ENCODE assay signal across 8 cellular contexts in the genomic region with DNA sequence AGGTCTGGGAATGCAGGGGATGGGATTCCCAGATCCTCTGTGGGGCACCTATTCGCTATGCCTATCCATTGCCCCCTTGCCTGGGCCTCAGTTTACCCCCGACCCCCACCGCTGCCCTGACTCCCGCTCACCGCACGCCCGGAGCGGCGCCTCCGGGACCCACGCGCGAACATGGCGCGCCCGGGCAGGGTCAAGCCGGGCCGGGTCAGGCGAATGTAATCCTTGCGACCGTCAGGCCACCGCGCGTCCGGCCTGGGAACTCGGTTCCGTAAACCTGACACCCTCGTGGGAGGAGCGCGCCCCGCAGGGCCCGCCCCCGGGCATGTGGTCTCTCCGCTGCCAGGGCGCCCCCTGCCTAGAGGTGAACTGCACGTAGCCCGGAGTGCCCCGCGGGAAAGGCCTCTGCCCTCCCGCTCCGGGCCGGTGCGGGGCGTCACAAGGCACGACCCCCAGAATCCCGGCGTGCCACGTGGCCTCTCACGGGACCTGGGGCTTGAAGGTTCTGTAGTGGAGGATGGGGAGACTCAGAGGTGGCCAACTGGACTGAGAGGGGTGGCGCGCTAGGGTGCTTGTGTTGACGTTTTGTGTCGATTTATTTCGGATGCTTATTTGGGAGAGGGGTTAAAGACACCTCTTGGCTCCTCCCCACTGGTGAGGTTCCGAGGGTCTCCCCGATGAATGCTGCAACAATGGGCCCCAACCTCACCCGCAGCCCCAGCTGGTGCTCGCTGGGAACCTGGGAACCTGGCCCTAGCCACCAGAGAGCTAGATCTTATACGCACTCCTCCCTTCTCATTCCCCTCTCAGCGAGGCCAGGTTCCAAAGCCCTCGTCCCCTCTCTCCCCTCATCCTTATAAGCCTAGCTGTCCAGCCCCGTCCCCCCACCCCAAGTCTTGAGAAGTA. TPM values are rescaled to one million over a fixed set of nuclear protein-coding genes. Genes with fewer than 3 reads are reported as not detected.
DNase-seq lines count a peak whose midpoint lies in the region; ATAC-seq and TF ChIP-seq lines count a peak whose summit lies in the region.

Gene PRICKLE3 (minus strand): TSS at position 249 of the 903 bp plus-strand sequence. CDS start 76 bp downstream, at position 173.

- H3K27ac ChIP-seq in SJCRH30 (peak within 1 kb of the TSS; percentile 17; the same call in 1 of the 2 replicates), psoas muscle (peak within 1 kb of the TSS; percentile 79)

- H3K9me3 ChIP-seq in SJCRH30 (replicated peaks) (no peaks in the 10 kb centered on the region), psoas muscle (no peaks in the 10 kb centered on the region)

- no peak for TF ChIP-seq EP300 in Ishikawa (IDR thresholded peaks at IDR 0.05; ENCODE audit: borderline replicate concordance)

- H3K9me3 Mint-ChIP-seq in activated naive CD4-positive, alpha-beta T cell treated with anti-CD3 and anti-CD28 coated beads, Interleukin-2, amount 50 U/mL, for 72 hours = no peaks in the 10 kb centered on the region

- DNase-seq in SIG-M5 treated with dmso at 0.1 percent for 504 hours (lab: John Stamatoyannopoulos, UW; ENCODE audit: unreplicated experiment) (peak; percentile 60), SIG-M5 (lab: John Stamatoyannopoulos, UW) (no peak), SJCRH30 (peak; percentile 65 to 70), cardiac septum (ENCODE audit: low spot score) (peak; percentile 90), psoas muscle (peak; percentile 86 to 91)
- peak; percentile 75 to 80 for DNase-seq in activated naive CD4-positive, alpha-beta T cell treated with anti-CD3 and anti-CD28 coated beads, Interleukin-2, amount 50 U/mL, for 72 hours (ENCODE audit: low spot score in 2 of 2)

- no peaks in the 10 kb centered on the region for H3K27me3 ChIP-seq in SJCRH30
- H3K27me3 ChIP-seq in psoas muscle (ENCODE audit: insufficient read depth in 3 of 3, low read length in 2 of 3) = no peaks in the 10 kb centered on the region

- WGBS in psoas muscle, 3 donors = 2 to 45% (median 9%) methylated on average over 36 to 62 of the region's 62 CpGs

- peak within 1 kb of the TSS; percentile 82 to 89 for H3K27ac Mint-ChIP-seq in activated naive CD4-positive, alpha-beta T cell treated with anti-CD3 and anti-CD28 coated beads, Interleukin-2, amount 50 U/mL, for 72 hours

- TF ChIP-seq RAD21 in Ishikawa (IDR thresholded peaks at IDR 0.05; ENCODE audit: low read depth) = peak; percentile 8; the same call in 1 of the 2 replicates

- ATAC-seq in activated naive CD4-positive, alpha-beta T cell treated with anti-CD3 and anti-CD28 coated beads, Interleukin-2, amount 50 U/mL, for 72 hours = peak; percentile 17 to 39
- ATAC-seq in psoas muscle (peak; percentile 57 to 68 (median 64)), GM18511 (IDR thresholded peaks at IDR 0.05; ENCODE audit: unreplicated experiment) (no peak)

- H3K36me3 ChIP-seq in SJCRH30 (no peaks in the 10 kb centered on the region), psoas muscle (ENCODE audit: insufficient read depth in 1 of 2, low read depth in 1 of 2) (peaks cover 3 to 14% of the 10 kb centered on the region in 2 donors)

- peak; percentile 33 for TF ChIP-seq CTCF in psoas muscle (IDR thresholded peaks at IDR 0.05)

- H3K4me3 ChIP-seq in SJCRH30 (peak within 1 kb of the TSS; percentile 65), psoas muscle (peak within 1 kb of the TSS; percentile 66)

- intact Hi-C loops in cardiac septum (cut with DNase I) (no loop called here), psoas muscle (cut with DNase I) (no loop called here)

- H3K4me1 ChIP-seq in SJCRH30 (no peaks in the 10 kb centered on the region), psoas muscle (peaks cover 5% of the 10 kb centered on the region)

- H3K36me3 Mint-ChIP-seq in activated naive CD4-positive, alpha-beta T cell treated with anti-CD3 and anti-CD28 coated beads, Interleukin-2, amount 50 U/mL, for 72 hours = peaks cover 0 to 10% of the 10 kb centered on the region in 2 donors

TF ChIP-seq in Ishikawa, 13 proteins besides CTCF, POLR2A, EP300 and RAD21:
- TF ChIP-seq CEBPB (IDR thresholded peaks at IDR 0.05) (no peak), REST (IDR thresholded peaks at IDR 0.05; ENCODE audit: low read depth) (no peak), USF1 (IDR thresholded peaks at IDR 0.05) (peak; percentile 67), ZBTB7A (IDR thresholded peaks at IDR 0.05; ENCODE audit: low read depth) (peak; percentile 73), TEAD4 (IDR thresholded peaks at IDR 0.05) (no peak), TAF1 (IDR thresholded peaks at IDR 0.05; ENCODE audit: low read depth) (peak; percentile 40; the same call in 1 of the 2 replicates), NFIC (IDR thresholded peaks at IDR 0.05) (no peak), TCF12 (IDR thresholded peaks at IDR 0.05; ENCODE audit: low read depth) (no peak), YY1 (IDR thresholded peaks at IDR 0.05; ENCODE audit: low read depth) (0 out of 2 replicates have a peak, but pooled peaks have one; percentile 37), CREB1 (IDR thresholded peaks at IDR 0.05; ENCODE audit: low read depth) (no peak), FOXM1 (IDR thresholded peaks at IDR 0.05; ENCODE audit: borderline replicate concordance, low read depth) (no peak), EGR1 (IDR thresholded peaks at IDR 0.05) (0 out of 2 replicates have a peak, but pooled peaks have one; percentile 40)
- TF ChIP-seq, protein P1, sequence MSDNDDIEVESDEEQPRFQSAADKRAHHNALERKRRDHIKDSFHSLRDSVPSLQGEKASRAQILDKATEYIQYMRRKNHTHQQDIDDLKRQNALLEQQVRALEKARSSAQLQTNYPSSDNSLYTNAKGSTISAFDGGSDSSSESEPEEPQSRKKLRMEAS (IDR thresholded peaks at IDR 0.05) = peak; percentile 64
TF ChIP-seq in Ishikawa: peak in this region for 6.

RNA-seq across cellular contexts. Expression of gene PRICKLE3, which starts in this region (rescaled TPM):
- 3.4 TPM in 2 replicates for total RNA-seq in SJCRH30 (2014; rRNA removed; shearing (Covaris generic))
- 10 to 100 TPM; 22.8 to 27.3 TPM for total RNA-seq in activated naive CD4-positive, alpha-beta T cell treated with anti-CD3 and anti-CD28 coated beads, Interleukin-2, amount 50 U/mL, for 72 hours
- total RNA-seq in cardiac septum = 10.3 TPM
- total RNA-seq in psoas muscle = 10 to 100 TPM; 14.1 to 17.6 (median 16.3) TPM
- polyA plus RNA-seq in psoas muscle = 10 to 100 TPM in 2 of 3 donors, 1 to 10 TPM in 1; 7.5 to 23.6 (median 18.1) TPM
